Comparison of ENCODE assay signal across 13 cellular contexts in the genomic region with DNA sequence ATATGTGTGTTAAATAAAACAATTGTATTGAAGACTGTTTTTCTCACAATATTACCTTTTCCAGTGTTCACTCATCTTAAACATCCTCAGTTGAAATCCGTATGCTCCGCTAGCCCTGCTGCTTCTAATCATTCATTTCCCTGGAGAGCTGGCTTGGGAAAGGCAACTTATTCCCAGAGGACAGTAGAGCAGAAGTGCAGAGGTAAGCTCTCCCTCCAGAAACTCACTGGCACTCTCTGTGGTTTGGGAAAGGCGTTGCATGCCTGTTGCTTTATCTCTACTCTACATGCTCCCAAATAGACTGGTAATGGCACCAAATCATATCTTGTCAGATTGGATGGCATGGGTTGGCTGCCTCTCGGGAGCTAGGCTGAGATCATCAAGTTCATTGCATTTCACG.
DNase-seq lines count a peak whose midpoint lies in the region; ATAC-seq and TF ChIP-seq lines count a peak whose summit lies in the region.
"Had no signal": no experiment of that assay in that cellular context is flagged by ENCODE, and none has a peak within 500 bp of the region (broad histone marks: within the 10 kb centered on the region; RNA-seq: fewer than 3 reads in every experiment).

No MANE protein-coding gene starts in this region.

- no peaks in the 10 kb centered on the region for H3K27me3 ChIP-seq in tibial artery
- H3K27me3 ChIP-seq: spleen had no signal

- no peaks in the 10 kb centered on the region for H3K4me1 ChIP-seq in tibial artery
- H3K4me1 ChIP-seq: spleen had no signal

- no peak overlapping the region for H3K27ac ChIP-seq in tibial artery
- H3K27ac ChIP-seq: spleen had no signal

- no peaks in the 10 kb centered on the region for H3K9me3 ChIP-seq in tibial artery
- H3K9me3 ChIP-seq: spleen had no signal

- peak; percentile 9 for TF ChIP-seq CTCF in AG09309 (IDR thresholded peaks at IDR 0.05; ENCODE audit: control insufficient read depth, insufficient read depth, low read depth, low read length, missing control alignments)
- TF ChIP-seq CTCF in epithelial cell of proximal tubule (conservative IDR thresholded peaks at IDR 0.05; ENCODE audit: low read depth, low read length), result peak; percentile 40
- no peak for TF ChIP-seq CTCF in tibial artery (IDR thresholded peaks at IDR 0.05)

- intact Hi-C loops in tibial artery (cut with DNase I; ENCODE audit: low total_unique reads), result no loop called here

- ATAC-seq in activated CD4-positive, CD25-positive, alpha-beta regulatory T cell treated with anti-CD3 and anti-CD28 coated beads, Interleukin-2, amount 50 U/mL, for 24 hours, result no peak
- ATAC-seq in HG02610 (IDR thresholded peaks at IDR 0.05; ENCODE audit: unreplicated experiment), result no peak
- ATAC-seq: naive thymus-derived CD8-positive, alpha-beta T cell had no signal

- peaks cover 32 to 51% (median 45%) of the 10 kb centered on the region in 3 donors for H3K36me3 ChIP-seq in tibial artery

- no peak for DNase-seq in AG09309 (ENCODE audit: low read depth)
- DNase-seq in HuH-7 (ENCODE audit: low spot score), result peak; percentile 36
- peak; percentile 85 for DNase-seq in NCI-H82 (lab: John Stamatoyannopoulos, UW)
- no peak for DNase-seq in epithelial cell of proximal tubule (ENCODE audit: low read depth)
- no peak for DNase-seq in tibial artery
- no peak for DNase-seq in COLO829 (ENCODE audit: low spot score)
- DNase-seq: immature natural killer cell; naive thymus-derived CD8-positive, alpha-beta T cell; NK-92 treated with Interleukin-12 subunit alpha and Interleukin-12 subunit beta, amount 100 ng/mL, for 24 hours; spleen; T1000 had no signal

- H3K4me3 ChIP-seq in AG09309 (ENCODE audit: control insufficient read depth, low read depth, low read length) (no peak overlapping the region), epithelial cell of proximal tubule (ENCODE audit: low read depth, low read length) (no peak overlapping the region), tibial artery (no peak overlapping the region)
- H3K4me3 ChIP-seq: spleen had no signal

Comparison
In these comparisons a context has a peak if more than half of its experiments do, and no peak if none do; other contexts are left out.
1. DNase-seq: peak in HuH-7 (single experiment) and NCI-H82 (single experiment); none in AG09309 (single experiment), epithelial cell of proximal tubule (single experiment), tibial artery (0 of 2) and COLO829 (single experiment).
2. CTCF ChIP-seq: peak in AG09309 (single experiment) and epithelial cell of proximal tubule (single experiment); none in tibial artery (0 of 2).